In genomic region chr5:140408750-140409241, GRCh38 we compare ENCODE assay signal across 1 cellular context.
TF ChIP-seq lines count a peak whose summit lies in the region.

No MANE protein-coding gene starts in this region.

TF ChIP-seq in HEK293, 187 proteins besides CTCF, POLR2A, EP300 and RAD21:
- TF ChIP-seq, protein P1, sequence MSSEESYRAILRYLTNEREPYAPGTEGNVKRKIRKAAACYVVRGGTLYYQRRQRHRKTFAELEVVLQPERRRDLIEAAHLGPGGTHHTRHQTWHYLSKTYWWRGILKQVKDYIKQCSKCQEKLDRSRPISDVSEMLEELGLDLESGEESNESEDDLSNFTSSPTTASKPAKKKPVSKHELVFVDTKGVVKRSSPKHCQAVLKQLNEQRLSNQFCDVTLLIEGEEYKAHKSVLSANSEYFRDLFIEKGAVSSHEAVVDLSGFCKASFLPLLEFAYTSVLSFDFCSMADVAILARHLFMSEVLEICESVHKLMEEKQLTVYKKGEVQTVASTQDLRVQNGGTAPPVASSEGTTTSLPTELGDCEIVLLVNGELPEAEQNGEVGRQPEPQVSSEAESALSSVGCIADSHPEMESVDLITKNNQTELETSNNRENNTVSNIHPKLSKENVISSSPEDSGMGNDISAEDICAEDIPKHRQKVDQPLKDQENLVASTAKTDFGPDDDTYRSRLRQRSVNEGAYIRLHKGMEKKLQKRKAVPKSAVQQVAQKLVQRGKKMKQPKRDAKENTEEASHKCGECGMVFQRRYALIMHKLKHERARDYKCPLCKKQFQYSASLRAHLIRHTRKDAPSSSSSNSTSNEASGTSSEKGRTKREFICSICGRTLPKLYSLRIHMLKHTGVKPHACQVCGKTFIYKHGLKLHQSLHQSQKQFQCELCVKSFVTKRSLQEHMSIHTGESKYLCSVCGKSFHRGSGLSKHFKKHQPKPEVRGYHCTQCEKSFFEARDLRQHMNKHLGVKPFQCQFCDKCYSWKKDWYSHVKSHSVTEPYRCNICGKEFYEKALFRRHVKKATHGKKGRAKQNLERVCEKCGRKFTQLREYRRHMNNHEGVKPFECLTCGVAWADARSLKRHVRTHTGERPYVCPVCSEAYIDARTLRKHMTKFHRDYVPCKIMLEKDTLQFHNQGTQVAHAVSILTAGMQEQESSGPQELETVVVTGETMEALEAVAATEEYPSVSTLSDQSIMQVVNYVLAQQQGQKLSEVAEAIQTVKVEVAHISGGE (tag by site-specific recombination; conservative IDR thresholded peaks at IDR 0.05; ENCODE audit: low read depth), result no peak
- TF ChIP-seq ZNF654 (tag by site-specific recombination; IDR thresholded peaks at IDR 0.05; ENCODE audit: low read depth), result peak; percentile 20
- no peak for TF ChIP-seq IKZF3 (tag by site-specific recombination; IDR thresholded peaks at IDR 0.05)
- 0 out of 2 replicates have a peak, but pooled peaks have one; percentile 22 for TF ChIP-seq PRDM1 (tag by site-specific recombination; IDR thresholded peaks at IDR 0.05)
- no peak for TF ChIP-seq ZNF776 (tag by site-specific recombination; IDR thresholded peaks at IDR 0.05; ENCODE audit: borderline replicate concordance)
- TF ChIP-seq OSR2 (tag by site-specific recombination; IDR thresholded peaks at IDR 0.05), result peak; percentile 77
- TF ChIP-seq ZNF600 (tag by site-specific recombination; IDR thresholded peaks at IDR 0.05), result 0 out of 2 replicates have a peak, but pooled peaks have one; percentile 16
- TF ChIP-seq GLIS1 (tag by site-specific recombination; IDR thresholded peaks at IDR 0.05), result peak; percentile 14; the same call in 1 of the 2 replicates
- TF ChIP-seq ZBTB17 (tag by site-specific recombination; IDR thresholded peaks at IDR 0.05), result no peak
